ENCODE assay signal across 1 cellular context in genomic region chr6:16225062-16225731, GRCh38. TPM values are rescaled to one million over a fixed set of nuclear protein-coding genes. Genes with fewer than 3 reads are reported as not detected.
"Had no signal": no experiment of that assay in that cellular context is flagged by ENCODE, and none has a peak within 500 bp of the region (broad histone marks: within the 10 kb centered on the region; RNA-seq: fewer than 3 reads in every experiment).

No MANE protein-coding gene starts in this region.

RNA-seq across cellular contexts. Expression of gene GMPR, which starts 13.2 kb away (rescaled TPM):
- total RNA-seq: G401 had no signal
